8 cellular contexts compared by ENCODE assay signal in genomic region chr1:13700521-13701273, GRCh38. TPM values are rescaled to one million over a fixed set of nuclear protein-coding genes. Genes with fewer than 3 reads are reported as not detected.
DNase-seq lines count a peak whose midpoint lies in the region; ATAC-seq and TF ChIP-seq lines count a peak whose summit lies in the region.

No MANE protein-coding gene starts in this region.

- peak overlapping the region; percentile 96 for H3K27ac Mint-ChIP-seq in activated naive CD8-positive, alpha-beta T cell treated with anti-CD3 and anti-CD28 coated beads for 36 hours

- peak overlapping the region; percentile 91 for H3K4me3 Mint-ChIP-seq in activated naive CD8-positive, alpha-beta T cell treated with anti-CD3 and anti-CD28 coated beads for 36 hours

- peaks cover 2% of the 10 kb centered on the region for H3K4me1 ChIP-seq in prostate gland (replicated peaks)

- H3K4me1 Mint-ChIP-seq in activated naive CD8-positive, alpha-beta T cell treated with anti-CD3 and anti-CD28 coated beads for 36 hours = peaks cover 45% of the 10 kb centered on the region

- ATAC-seq in HG02623 (IDR thresholded peaks at IDR 0.05; ENCODE audit: unreplicated experiment) = peak; percentile 35

- no peaks in the 10 kb centered on the region for H3K27me3 Mint-ChIP-seq in activated naive CD8-positive, alpha-beta T cell treated with anti-CD3 and anti-CD28 coated beads for 36 hours

- H3K9me3 ChIP-seq in prostate gland = no peaks in the 10 kb centered on the region

- in situ Hi-C loops in GM13976 (cut with MboI; ENCODE audit: low sequenced_read_pairs, unreplicated experiment) = no loop called here

- H3K27ac ChIP-seq in prostate gland = peak overlapping the region; percentile 94 to 96

- peaks cover 22% of the 10 kb centered on the region for H3K36me3 Mint-ChIP-seq in activated naive CD8-positive, alpha-beta T cell treated with anti-CD3 and anti-CD28 coated beads for 36 hours

- no peak for TF ChIP-seq POLR2A in prostate gland (IDR thresholded peaks at IDR 0.05)

- WGBS in prostate gland = 15% methylated on average over 35 of the region's 48 CpGs

- no peaks in the 10 kb centered on the region for H3K36me3 ChIP-seq in prostate gland

- peak overlapping the region; percentile 72 to 90 for H3K4me3 ChIP-seq in prostate gland

- TF ChIP-seq CTCF in GM13976 (IDR thresholded peaks at IDR 0.05; ENCODE audit: borderline replicate concordance, control extremely low read depth, extremely low read depth, insufficient read depth, missing control alignments) = no peak
- TF ChIP-seq CTCF in prostate gland (IDR thresholded peaks at IDR 0.05) = no peak

- peaks cover 5% of the 10 kb centered on the region for H3K9me3 Mint-ChIP-seq in activated naive CD8-positive, alpha-beta T cell treated with anti-CD3 and anti-CD28 coated beads for 36 hours

- DNase-seq in GM13976 (ENCODE audit: low spot score) (peak; percentile 72), RPMI8226 (peak; percentile 70), cardiac septum (ENCODE audit: low spot score) (peak; percentile 81), prostate gland (ENCODE audit: low spot score) (peak; percentile 24), islet precursor cell (no peak), AML-193 (lab: John Stamatoyannopoulos, UW) (no peak)
- DNase-seq in activated naive CD8-positive, alpha-beta T cell treated with anti-CD3 and anti-CD28 coated beads for 36 hours = no peak

- no peaks in the 10 kb centered on the region for H3K27me3 ChIP-seq in prostate gland (replicated peaks; ENCODE audit: insufficient read depth)

- intact Hi-C loops in cardiac septum (cut with DNase I) (loop anchor here (2.0 kb wide), 1 partner anchor 48 kb away; no protein-coding TSS in a partner anchor), prostate gland (cut with DNase I) (loop anchor here (1.0 kb wide), 1 partner anchor 49 kb away; no protein-coding TSS in a partner anchor)

RNA-seq across cellular contexts. Expression of gene PRDM2, which starts 0.7 kb away (rescaled TPM):
- 10 to 100 TPM; 47.3 to 57.5 TPM for total RNA-seq in activated naive CD8-positive, alpha-beta T cell treated with anti-CD3 and anti-CD28 coated beads for 36 hours
- total RNA-seq in cardiac septum (44.5 TPM), prostate gland (10 to 100 TPM; 27.8 to 38.9 TPM)

Comparison
In these comparisons a context has a peak if more than half of its experiments do, and no peak if none do; other contexts are left out.
1. DNase-seq: peak in GM13976 (single experiment), RPMI8226 (single experiment), cardiac septum (single experiment) and prostate gland (single experiment); none in activated naive CD8-positive, alpha-beta T cell treated with anti-CD3 and anti-CD28 coated beads for 36 hours (single experiment), islet precursor cell (single experiment) and AML-193 (0 of 2).